In the genomic region with DNA sequence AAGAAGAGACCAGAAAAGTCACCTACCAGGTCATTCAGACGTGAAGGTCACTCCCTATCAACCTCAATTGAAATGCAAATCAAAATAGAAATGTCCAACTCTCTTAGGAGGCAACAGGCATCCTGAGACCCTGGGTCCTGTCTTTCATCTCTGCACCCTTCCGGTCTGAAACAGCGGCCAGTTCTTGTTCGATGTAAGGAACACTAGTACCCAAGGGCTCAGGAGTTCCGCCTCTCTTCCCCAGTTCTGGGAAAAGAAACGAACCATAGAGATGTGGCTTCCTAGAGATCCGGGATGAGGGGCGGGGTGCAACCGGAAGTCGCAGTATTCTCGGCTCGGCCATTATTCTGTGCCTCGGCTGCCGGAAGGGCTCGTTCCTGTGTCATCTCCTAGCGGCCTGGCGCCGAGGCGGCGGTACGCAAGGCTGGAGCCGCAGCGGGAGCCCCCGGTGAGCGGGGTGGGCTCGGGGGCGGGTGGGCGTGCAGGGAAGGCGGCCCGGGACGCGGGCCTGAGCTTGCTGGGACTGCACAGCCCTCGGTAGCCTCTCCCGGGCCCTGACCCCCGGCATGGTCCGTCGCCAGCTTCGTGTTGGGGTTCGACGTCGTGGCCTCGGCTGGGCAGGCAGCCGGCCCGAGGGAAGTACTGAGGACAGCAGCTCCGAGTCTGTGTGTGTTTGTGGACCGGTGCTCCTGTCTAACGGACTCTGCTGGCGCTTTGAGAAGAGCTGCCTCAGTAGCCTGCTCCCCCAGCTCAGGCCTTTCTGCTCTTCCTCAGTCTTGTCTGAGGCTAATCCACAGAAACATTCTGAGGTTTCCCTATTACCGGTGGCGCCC, we compare ENCODE assay signal across 8 cellular contexts. TPM values are rescaled to one million over a fixed set of nuclear protein-coding genes. Genes with fewer than 3 reads are reported as not detected.
DNase-seq lines count a peak whose midpoint lies in the region; ATAC-seq and TF ChIP-seq lines count a peak whose summit lies in the region.

TSS of gene ZNF197 (plus strand) at position 341 of the 833 bp plus-strand sequence. CDS start 4,119 bp downstream, outside the sequence.

- ATAC-seq in GM21515 (IDR thresholded peaks at IDR 0.05; ENCODE audit: unreplicated experiment): peak; percentile 88
- peak; percentile 81 to 91 for ATAC-seq in naive thymus-derived CD8-positive, alpha-beta T cell

- peak within 1 kb of the TSS; percentile 80 for H3K27ac Mint-ChIP-seq in activated T-helper 1 cell treated with anti-CD3 and anti-CD28 coated beads, Interleukin-12 subunit alpha, Interleukin-12 subunit beta, Interleukin-2, Interleukin-4 antibody, amounts not matched to agents 30 ng/mL and 10 ng/mL and 1 ng/mL, durations not matched to agents 14 hours and 24 hours and 36 hours
- peak within 1 kb of the TSS; percentile 81 to 92 (median 88) for H3K27ac Mint-ChIP-seq in naive thymus-derived CD8-positive, alpha-beta T cell

- H3K9me3 Mint-ChIP-seq in activated T-helper 1 cell treated with anti-CD3 and anti-CD28 coated beads, Interleukin-12 subunit alpha, Interleukin-12 subunit beta, Interleukin-2, Interleukin-4 antibody, amounts not matched to agents 30 ng/mL and 10 ng/mL and 1 ng/mL, durations not matched to agents 14 hours and 24 hours and 36 hours: peaks cover 8% of the 10 kb centered on the region
- no peaks in the 10 kb centered on the region for H3K9me3 Mint-ChIP-seq in naive thymus-derived CD8-positive, alpha-beta T cell

- peak; percentile 60 for DNase-seq in DMS153 treated with DMSO at 0.1 percent for 48 hours (lab: John Stamatoyannopoulos, UW; ENCODE audit: unreplicated experiment)
- peak; percentile 88 for DNase-seq in HuH-7 (ENCODE audit: low spot score)
- peak; percentile 54 for DNase-seq in activated T-helper 1 cell treated with anti-CD3 and anti-CD28 coated beads, Interleukin-12 subunit alpha, Interleukin-12 subunit beta, Interleukin-2, Interleukin-4 antibody, amounts not matched to agents 30 ng/mL and 10 ng/mL and 1 ng/mL, durations not matched to agents 14 hours and 24 hours and 36 hours (ENCODE audit: low spot score)
- DNase-seq in fibroblast of peridontal ligament (ENCODE audit: extremely low read depth): peak; percentile 91
- DNase-seq in naive thymus-derived CD8-positive, alpha-beta T cell: peak; percentile 4 to 66 (median 38)
- peak in 4 of 6 experiments; percentile 11 to 54 (median 16) for DNase-seq in stimulated activated naive CD4-positive, alpha-beta T cell (lab: John Stamatoyannopoulos, UW)

- intact Hi-C loops in activated T-helper 1 cell treated with anti-CD3 and anti-CD28 coated beads, Interleukin-12 subunit alpha, Interleukin-12 subunit beta, Interleukin-2, Interleukin-4 antibody, amounts not matched to agents 30 ng/mL and 10 ng/mL and 1 ng/mL, durations not matched to agents 14 hours and 24 hours and 36 hours (cut with micrococcal nuclease): loop anchor here (1.0 to 10.0 kb wide), 9 partner anchors 23 to 930 kb away; partner anchors contain the start of genes ABHD5, KIAA1143, KIF15 and TCAIM

- H3K27me3 Mint-ChIP-seq in activated T-helper 1 cell treated with anti-CD3 and anti-CD28 coated beads, Interleukin-12 subunit alpha, Interleukin-12 subunit beta, Interleukin-2, Interleukin-4 antibody, amounts not matched to agents 30 ng/mL and 10 ng/mL and 1 ng/mL, durations not matched to agents 14 hours and 24 hours and 36 hours (ENCODE audit: insufficient read depth): no peaks in the 10 kb centered on the region
- no peaks in the 10 kb centered on the region for H3K27me3 Mint-ChIP-seq in naive thymus-derived CD8-positive, alpha-beta T cell

- peaks cover 17% of the 10 kb centered on the region for H3K36me3 Mint-ChIP-seq in activated T-helper 1 cell treated with anti-CD3 and anti-CD28 coated beads, Interleukin-12 subunit alpha, Interleukin-12 subunit beta, Interleukin-2, Interleukin-4 antibody, amounts not matched to agents 30 ng/mL and 10 ng/mL and 1 ng/mL, durations not matched to agents 14 hours and 24 hours and 36 hours (ENCODE audit: low read depth)
- peaks cover 0 to 23% (median 17%) of the 10 kb centered on the region in 3 donors for H3K36me3 Mint-ChIP-seq in naive thymus-derived CD8-positive, alpha-beta T cell

- peak within 1 kb of the TSS; percentile 90 for H3K4me3 Mint-ChIP-seq in activated T-helper 1 cell treated with anti-CD3 and anti-CD28 coated beads, Interleukin-12 subunit alpha, Interleukin-12 subunit beta, Interleukin-2, Interleukin-4 antibody, amounts not matched to agents 30 ng/mL and 10 ng/mL and 1 ng/mL, durations not matched to agents 14 hours and 24 hours and 36 hours
- peak within 1 kb of the TSS; percentile 84 to 94 (median 90) for H3K4me3 Mint-ChIP-seq in naive thymus-derived CD8-positive, alpha-beta T cell

- POLR2A ChIA-PET in naive thymus-derived CD8-positive, alpha-beta T cell (lab: Charles Lee): interaction anchor here (0.7 to 1.0 kb wide), 5 partner anchors 61 to 351 kb away, joined by 3 to 5 read pairs (median 3); partner anchors contain the start of genes EXOSC7 and ZDHHC3

- H3K4me1 Mint-ChIP-seq in activated T-helper 1 cell treated with anti-CD3 and anti-CD28 coated beads, Interleukin-12 subunit alpha, Interleukin-12 subunit beta, Interleukin-2, Interleukin-4 antibody, amounts not matched to agents 30 ng/mL and 10 ng/mL and 1 ng/mL, durations not matched to agents 14 hours and 24 hours and 36 hours (ENCODE audit: low read depth): peaks cover 25% of the 10 kb centered on the region
- H3K4me1 Mint-ChIP-seq in naive thymus-derived CD8-positive, alpha-beta T cell: peaks cover 8 to 46% (median 38%) of the 10 kb centered on the region in 4 donors

TF ChIP-seq in PFSK-1, 5 proteins besides CTCF, POLR2A, EP300 and RAD21:
- TF ChIP-seq POLR2AphosphoS5 (IDR thresholded peaks at IDR 0.05; ENCODE audit: low read depth, low read length): peak; percentile 67
- TF ChIP-seq REST (IDR thresholded peaks at IDR 0.05; ENCODE audit: insufficient read depth in 1 of 2, low read depth in 2 of 2, low read length in 2 of 2): peak; percentile 48 to 76; a peak in 3 of 4 replicates
- TF ChIP-seq TAF1 (IDR thresholded peaks at IDR 0.05; ENCODE audit: borderline replicate concordance, insufficient read depth, low read length): peak; percentile 81; the same call in 1 of the 2 replicates
- peak; percentile 34 for TF ChIP-seq FOXP2 (optimal IDR thresholded peaks at IDR 0.05; ENCODE audit: borderline replicate concordance, extremely low read depth, extremely low read length, insufficient read depth)
- no peak for TF ChIP-seq SIN3A (IDR thresholded peaks at IDR 0.05; ENCODE audit: borderline replicate concordance, insufficient read depth, low read length)
TF ChIP-seq in PFSK-1: peak in this region for 4.

RNA-seq across cellular contexts. Expression of gene ZNF197, which starts in this region (rescaled TPM):
- 4.2 TPM for polyA plus RNA-seq in PFSK-1 (2012; ENCODE audit: insufficient read length, low read depth)
- total RNA-seq in activated T-helper 1 cell treated with anti-CD3 and anti-CD28 coated beads, Interleukin-12 subunit alpha, Interleukin-12 subunit beta, Interleukin-2, Interleukin-4 antibody, amounts not matched to agents 30 ng/mL and 10 ng/mL and 1 ng/mL, durations not matched to agents 14 hours and 24 hours and 36 hours: 11.6 and 12.0 TPM in 2 replicates
- total RNA-seq in naive thymus-derived CD8-positive, alpha-beta T cell: 10 to 100 TPM; 16.1 to 17.2 TPM
- polyA plus RNA-seq in naive thymus-derived CD8-positive, alpha-beta T cell: 1 to 10 TPM; 3.2 to 6.8 (median 4.2) TPM

Comparison
In these comparisons a context has a peak if more than half of its experiments do, and no peak if none do; other contexts are left out.
1. Peak in every context shown above with its lines: DNase-seq and ATAC-seq.
2. DNase-seq: peak in every context shown above with its lines; median percentile 91 in fibroblast of peridontal ligament; 88 in HuH-7; 60 in DMS153 treated with DMSO at 0.1 percent for 48 hours; 54 in activated T-helper 1 cell treated with anti-CD3 and anti-CD28 coated beads, Interleukin-12 subunit alpha, Interleukin-12 subunit beta, Interleukin-2, Interleukin-4 antibody, amounts not matched to agents 30 ng/mL and 10 ng/mL and 1 ng/mL, durations not matched to agents 14 hours and 24 hours and 36 hours; 38 in naive thymus-derived CD8-positive, alpha-beta T cell; 16 in stimulated activated naive CD4-positive, alpha-beta T cell.